In genomic region chr3:17742092-17742836, GRCh38 we compare ENCODE assay signal across 1 cellular context.
TF ChIP-seq lines count a peak whose summit lies in the region.

TBC1D5 (minus strand) TSS chr3:17742631; CDS start chr3:17508570, 234,061 bp downstream.

TF ChIP-seq in K562, 482 proteins besides CTCF, POLR2A, EP300 and RAD21 (continued from another document and continues in another):
- TF ChIP-seq ZNF695 (CRISPR knock-in tag; IDR thresholded peaks at IDR 0.05) (no peak), SIRT6 (IDR thresholded peaks at IDR 0.05; ENCODE audit: low read depth, low read length) (no peak), BDP1 (IDR thresholded peaks at IDR 0.05; ENCODE audit: insufficient read depth, insufficient read length) (no peak), NFE2 (IDR thresholded peaks at IDR 0.05; ENCODE audit: low read depth) (peak; percentile 19; the same call in 1 of the 2 replicates), HDAC3 (IDR thresholded peaks at IDR 0.05; ENCODE audit: borderline replicate concordance, partially characterized antibody) (no peak), E2F6 (IDR thresholded peaks at IDR 0.05; ENCODE audit: borderline replicate concordance in 1 of 2, extremely low read depth in 1 of 2, insufficient read depth in 1 of 2, insufficient read length in 1 of 2, low read depth in 1 of 2, low read length in 1 of 2, poor library complexity in 1 of 2, severe bottlenecking in 1 of 2) (peak; percentile 83 to 91), CEBPG (CRISPR knock-in tag; IDR thresholded peaks at IDR 0.05) (peak; percentile 60), CEBPG (tag; conservative IDR thresholded peaks at IDR 0.05 in 1 of 2, IDR thresholded peaks at IDR 0.05 in 1 of 2) (no peak), XRCC4 (IDR thresholded peaks at IDR 0.05; ENCODE audit: extremely low read depth, insufficient read depth, insufficient read length) (no peak), PHTF2 (CRISPR knock-in tag; IDR thresholded peaks at IDR 0.05) (peak; percentile 2; the same call in 1 of the 2 replicates), POLR2H (tag; IDR thresholded peaks at IDR 0.05; ENCODE audit: low read depth) (peak; percentile 85), SNRNP70 (optimal IDR thresholded peaks at IDR 0.05; ENCODE audit: low read depth, low read length) (no peak), FOXK2 (conservative IDR thresholded peaks at IDR 0.05 in 1 of 2, IDR thresholded peaks at IDR 0.05 in 1 of 2; ENCODE audit: low read depth in 2 of 2) (no peak), ZNF212 (CRISPR knock-in tag; IDR thresholded peaks at IDR 0.05) (peak; percentile 11; the same call in 1 of the 2 replicates), MTA1 (IDR thresholded peaks at IDR 0.05; ENCODE audit: borderline replicate concordance) (no peak), ZNF174 (CRISPR knock-in tag; IDR thresholded peaks at IDR 0.05) (peak; percentile 78; the same call in 1 of the 2 replicates), ZNF253 (CRISPR knock-in tag; conservative IDR thresholded peaks at IDR 0.05) (no peak), MCM2 (IDR thresholded peaks at IDR 0.05; ENCODE audit: low read depth) (no peak), ZFPM2 (CRISPR knock-in tag; IDR thresholded peaks at IDR 0.05) (no peak), ZNF146 (CRISPR knock-in tag; IDR thresholded peaks at IDR 0.05; ENCODE audit: unreplicated experiment) (no peak), ZSCAN29 (IDR thresholded peaks at IDR 0.05) (no peak), SOX6 (IDR thresholded peaks at IDR 0.05) (0 out of 2 replicates have a peak, but pooled peaks have one; percentile 51), CBFA2T3 (IDR thresholded peaks at IDR 0.05) (no peak; the same call in none of the 2 replicates), ZBTB17 (CRISPR knock-in tag; IDR thresholded peaks at IDR 0.05) (0 out of 2 replicates have a peak, but pooled peaks have one; percentile 56), ZNF740 (CRISPR knock-in tag; IDR thresholded peaks at IDR 0.05) (peak; percentile 85; the same call in 1 of the 2 replicates), ZNF740 (tag; IDR thresholded peaks at IDR 0.05) (peak in 1 of 2 experiments; percentile 74; a peak in 1 of 4 replicates), USF2 (CRISPR knock-in tag; IDR thresholded peaks at IDR 0.05) (peak; percentile 96), ZFP30 (CRISPR knock-in tag; IDR thresholded peaks at IDR 0.05; ENCODE audit: borderline replicate concordance) (no peak), KLF1 (tag; IDR thresholded peaks at IDR 0.05) (0 out of 2 replicates have a peak, but pooled peaks have one; percentile 59), RUNX1 (IDR thresholded peaks at IDR 0.05; ENCODE audit: low read depth) (no peak), THRB (CRISPR knock-in tag; conservative IDR thresholded peaks at IDR 0.05) (peak; percentile 86; the same call in 1 of the 2 replicates), MAZ (CRISPR knock-in tag; conservative IDR thresholded peaks at IDR 0.05 in 1 of 2, IDR thresholded peaks at IDR 0.05 in 1 of 2) (peak; percentile 93 to 99), ZNF57 (CRISPR knock-in tag; IDR thresholded peaks at IDR 0.05) (no peak), SMC3 (conservative IDR thresholded peaks at IDR 0.05; ENCODE audit: insufficient read depth, low read depth, low read length) (no peak), ETS1 (conservative IDR thresholded peaks at IDR 0.05; ENCODE audit: control insufficient read depth, low read depth, low read length) (peak; percentile 82), ZNF780A (CRISPR knock-in tag; IDR thresholded peaks at IDR 0.05) (0 out of 2 replicates have a peak, but pooled peaks have one; percentile 48), DDX20 (tag; IDR thresholded peaks at IDR 0.05; ENCODE audit: low read depth) (no peak), NFATC3 (IDR thresholded peaks at IDR 0.05) (no peak), TOE1 (IDR thresholded peaks at IDR 0.05; ENCODE audit: borderline replicate concordance) (peak; percentile 94), TOE1 (CRISPR knock-in tag; IDR thresholded peaks at IDR 0.05; ENCODE audit: borderline replicate concordance, low read depth) (no peak), ZNF398 (CRISPR knock-in tag; IDR thresholded peaks at IDR 0.05) (no peak), MLX (CRISPR knock-in tag; conservative IDR thresholded peaks at IDR 0.05) (peak in 1 of 2 experiments; percentile 32; a peak in 1 of 4 replicates), ADNP (tag; IDR thresholded peaks at IDR 0.05) (no peak), HSF4 (CRISPR knock-in tag; IDR thresholded peaks at IDR 0.05; ENCODE audit: borderline replicate concordance) (no peak), CHD2 (IDR thresholded peaks at IDR 0.05; ENCODE audit: low read depth, low read length) (no peak; the same call in 1 of the 2 replicates), MXI1 (IDR thresholded peaks at IDR 0.05; ENCODE audit: low read depth, low read length) (no peak), TGIF2 (CRISPR knock-in tag; IDR thresholded peaks at IDR 0.05) (0 out of 2 replicates have a peak, but pooled peaks have one; percentile 83), MNT (conservative IDR thresholded peaks at IDR 0.05) (peak; percentile 85 to 93), SMAD4 (CRISPR knock-in tag; conservative IDR thresholded peaks at IDR 0.05) (peak; percentile 99), RAD51 (IDR thresholded peaks at IDR 0.05; ENCODE audit: borderline replicate concordance, low read depth) (peak; percentile 90), DNMT1 (IDR thresholded peaks at IDR 0.05) (no peak), GATAD2A (IDR thresholded peaks at IDR 0.05) (peak; percentile 75; the same call in 1 of the 2 replicates), HDGF (IDR thresholded peaks at IDR 0.05) (no peak), CBFA2T2 (conservative IDR thresholded peaks at IDR 0.05) (peak; percentile 74), PTBP1 (IDR thresholded peaks at IDR 0.05; ENCODE audit: low read depth, low read length) (no peak), GTF2F1 (IDR thresholded peaks at IDR 0.05; ENCODE audit: low read depth, low read length) (peak; percentile 65), CBX5 (IDR thresholded peaks at IDR 0.05; ENCODE audit: borderline replicate concordance, low read depth) (0 out of 2 replicates have a peak, but pooled peaks have one; percentile 23), SMARCE1 (IDR thresholded peaks at IDR 0.05) (no peak), NCOA1 (IDR thresholded peaks at IDR 0.05; ENCODE audit: low read depth) (0 out of 2 replicates have a peak, but pooled peaks have one; percentile 46), NBN (IDR thresholded peaks at IDR 0.05; ENCODE audit: low read depth) (peak; percentile 75), SFPQ (IDR thresholded peaks at IDR 0.05; ENCODE audit: low read depth, low read length) (no peak), GMEB1 (CRISPR knock-in tag; IDR thresholded peaks at IDR 0.05) (peak; percentile 97), FOXA1 (IDR thresholded peaks at IDR 0.05; ENCODE audit: borderline replicate concordance) (no peak), ZBTB7A (IDR thresholded peaks at IDR 0.05; ENCODE audit: borderline replicate concordance, control insufficient read depth, low read depth, low read length) (peak; percentile 81; the same call in 1 of the 2 replicates), MAFF (IDR thresholded peaks at IDR 0.05; ENCODE audit: low read length) (no peak)
